In genomic region chr7:151187409-151188251, GRCh38 we compare ENCODE assay signal across 1 cellular context.
TF ChIP-seq lines count a peak whose summit lies in the region.

No MANE protein-coding gene starts in this region.

TF ChIP-seq in H1, 55 proteins besides CTCF, POLR2A, EP300 and RAD21:
- TF ChIP-seq BRCA1 (IDR thresholded peaks at IDR 0.05; ENCODE audit: low read depth, low read length) (no peak), GTF2F1 (IDR thresholded peaks at IDR 0.05; ENCODE audit: borderline replicate concordance, low read depth, low read length) (no peak), MAFK (IDR thresholded peaks at IDR 0.05; ENCODE audit: low read depth, low read length) (no peak), POLR2AphosphoS5 (IDR thresholded peaks at IDR 0.05; ENCODE audit: low read depth, low read length) (no peak), KDM4A (IDR thresholded peaks at IDR 0.05; ENCODE audit: low read depth, low read length, severe bottlenecking) (no peak), JUN (IDR thresholded peaks at IDR 0.05; ENCODE audit: low read depth, low read length) (no peak), E2F6 (IDR thresholded peaks at IDR 0.05) (no peak), RXRA (IDR thresholded peaks at IDR 0.05; ENCODE audit: insufficient read depth, low read depth, low read length) (no peak)
